24 cellular contexts compared by ENCODE assay signal in the genomic region with DNA sequence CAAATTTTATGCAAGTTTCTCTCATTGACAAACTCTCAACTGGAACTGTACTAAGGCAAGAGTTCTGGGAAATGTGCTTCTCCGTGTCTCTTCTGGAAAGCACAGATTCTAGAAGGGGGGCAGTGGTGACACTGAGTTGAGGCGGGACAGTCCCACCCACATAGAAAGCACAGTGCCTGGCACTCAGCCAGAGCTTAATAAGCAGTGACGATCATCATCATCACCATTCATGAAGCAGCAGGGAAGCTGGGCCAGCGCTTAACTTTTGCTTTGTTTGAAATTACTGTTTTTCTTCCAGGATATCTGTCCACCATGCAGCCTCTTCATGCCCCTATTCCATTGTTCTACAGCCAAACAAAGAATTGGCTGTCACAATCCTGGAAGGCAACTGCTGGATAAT.
DNase-seq lines count a peak whose midpoint lies in the region; ATAC-seq lines count a peak whose summit lies in the region.
"Had no signal": no experiment of that assay in that cellular context is flagged by ENCODE, and none has a peak within 500 bp of the region (broad histone marks: within the 10 kb centered on the region; RNA-seq: fewer than 3 reads in every experiment).

No MANE protein-coding gene starts in this region.

- no peaks in the 10 kb centered on the region for H3K9me3 ChIP-seq in neuronal stem cell (replicated peaks in 1 of 2; ENCODE audit: control insufficient read depth in 2 of 2, insufficient read depth in 1 of 2, low read depth in 1 of 2, low read length in 2 of 2)
- H3K9me3 ChIP-seq: Caco-2, HAP-1, SJSA1 had no signal

- no peak overlapping the region for H2AFZ ChIP-seq in neuronal stem cell (ENCODE audit: low read length)
- H2AFZ ChIP-seq: PC-9 had no signal

- DNase-seq in left cardiac atrium, result peak; percentile 25
- no peak for DNase-seq in Right ventricle myocardium inferior (ENCODE audit: missing footprints)
- DNase-seq in NCI-H69 (lab: John Stamatoyannopoulos, UW), result peak; percentile 72
- DNase-seq in globus pallidus (ENCODE audit: low spot score), result peak; percentile 7
- no peak for DNase-seq in NCI-H2107 treated with DMSO at 0.1 percent for 48 hours (lab: John Stamatoyannopoulos, UW; ENCODE audit: unreplicated experiment)
- DNase-seq in stimulated activated naive CD8-positive, alpha-beta T cell treated with anti-CD3 and anti-CD28 coated beads, Interleukin-15, amount 100 ng/mL, for 72 hours, result no peak
- no peak for DNase-seq in neuronal stem cell (ENCODE audit: low spot score)
- DNase-seq: Caco-2; CD4-positive, alpha-beta memory T cell; EL; GDM1; GOT3; KG1; MM.1S; NCI-H1694 treated with DMSO at 0.1 percent for 48 hours; NCI-H2081; NCI-H446 treated with DMSO at 0.1 percent for 48 hours; NCI-H526; PC-9; Right ventricle myocardium superior; T-cell had no signal

- H3K9ac ChIP-seq in neuronal stem cell (ENCODE audit: low read depth, low read length, poor library complexity), result no peak overlapping the region

- H4K91ac ChIP-seq in neuronal stem cell (ENCODE audit: low read depth, low read length, poor library complexity), result no peak overlapping the region

- intact Hi-C loops in left cardiac atrium (cut with DNase I) (no loop called here), Right ventricle myocardium inferior (cut with DNase I) (no loop called here)

- H3K14ac ChIP-seq in neuronal stem cell (ENCODE audit: low read length), result no peak overlapping the region

- H3K4me3 Mint-ChIP-seq in stimulated activated naive CD8-positive, alpha-beta T cell treated with anti-CD3 and anti-CD28 coated beads, Interleukin-15, amount 100 ng/mL, for 72 hours, result no peak overlapping the region
- H3K4me3 Mint-ChIP-seq: CD4-positive, alpha-beta memory T cell; T-cell had no signal

- H3K79me1 ChIP-seq in neuronal stem cell (ENCODE audit: low read depth, low read length), result no peaks in the 10 kb centered on the region

- no CpG with 5 or more reads among the region's 4 CpGs for WGBS in neuronal stem cell (ENCODE audit: extremely low coverage in 2 of 2, insufficient read length in 2 of 2, insufficient replicate concordance in 1 of 2), 2 donors

- no peaks in the 10 kb centered on the region for H3K27me3 Mint-ChIP-seq in stimulated activated naive CD8-positive, alpha-beta T cell treated with anti-CD3 and anti-CD28 coated beads, Interleukin-15, amount 100 ng/mL, for 72 hours
- H3K27me3 Mint-ChIP-seq: CD4-positive, alpha-beta memory T cell had no signal

- H3K27ac Mint-ChIP-seq in stimulated activated naive CD8-positive, alpha-beta T cell treated with anti-CD3 and anti-CD28 coated beads, Interleukin-15, amount 100 ng/mL, for 72 hours, result no peak overlapping the region
- H3K27ac Mint-ChIP-seq: CD4-positive, alpha-beta memory T cell; T-cell had no signal

- H3K4me1 ChIP-seq in neuronal stem cell (ENCODE audit: control insufficient read depth in 2 of 2, insufficient read depth in 1 of 2, low read depth in 1 of 2, low read length in 2 of 2), result no peaks in the 10 kb centered on the region
- H3K4me1 ChIP-seq: Caco-2, HAP-1, SJSA1 had no signal

- ATAC-seq in left cardiac atrium (no peak), Right ventricle myocardium inferior (no peak)
- no peak for ATAC-seq in stimulated activated naive CD8-positive, alpha-beta T cell treated with anti-CD3 and anti-CD28 coated beads, Interleukin-15, amount 100 ng/mL, for 72 hours
- ATAC-seq: GM12878, T-cell had no signal

- H3K23ac ChIP-seq in neuronal stem cell (ENCODE audit: low read depth, low read length, poor library complexity), result no peak overlapping the region

- H3K4ac ChIP-seq in neuronal stem cell (ENCODE audit: low read length), result no peak overlapping the region

- H4K8ac ChIP-seq in neuronal stem cell (ENCODE audit: low read depth, low read length), result no peak overlapping the region

- H2BK5ac ChIP-seq in neuronal stem cell (ENCODE audit: low read length), result no peak overlapping the region

- no peak overlapping the region for H3K4me3 ChIP-seq in neuronal stem cell (ENCODE audit: low read length in 2 of 2)
- H3K4me3 ChIP-seq: GM12878, HAP-1, PC-9, SJSA1 had no signal

- H2BK12ac ChIP-seq in neuronal stem cell (ENCODE audit: low read length), result no peak overlapping the region

- no peak overlapping the region for H3K18ac ChIP-seq in neuronal stem cell (ENCODE audit: low read length)

- no peak overlapping the region for H2AK5ac ChIP-seq in neuronal stem cell (ENCODE audit: low read depth, low read length)

- no peak overlapping the region for H3K27ac ChIP-seq in neuronal stem cell (replicated peaks; ENCODE audit: low read length)
- H3K27ac ChIP-seq: PC-9, SJSA1 had no signal

- H3K27me3 ChIP-seq in neuronal stem cell (ENCODE audit: control insufficient read depth in 3 of 3, insufficient read depth in 3 of 3, low read depth in 1 of 3, low read length in 3 of 3), result peaks cover 0 to 7% (median 0%) of the 10 kb centered on the region in 3 experiments
- H3K27me3 ChIP-seq: SJSA1 had no signal

- H3K4me1 Mint-ChIP-seq in stimulated activated naive CD8-positive, alpha-beta T cell treated with anti-CD3 and anti-CD28 coated beads, Interleukin-15, amount 100 ng/mL, for 72 hours, result no peaks in the 10 kb centered on the region

- H3K9me3 Mint-ChIP-seq in stimulated activated naive CD8-positive, alpha-beta T cell treated with anti-CD3 and anti-CD28 coated beads, Interleukin-15, amount 100 ng/mL, for 72 hours, result peaks cover 0 to 4% of the 10 kb centered on the region in 2 donors

- H3K36me3 ChIP-seq in neuronal stem cell (replicated peaks in 1 of 2; ENCODE audit: control insufficient read depth in 2 of 2, insufficient read depth in 2 of 2, low read length in 2 of 2), result no peaks in the 10 kb centered on the region
- H3K36me3 ChIP-seq: HAP-1, SJSA1 had no signal

- H3K4me2 ChIP-seq in neuronal stem cell (ENCODE audit: insufficient read depth, low read length, poor library complexity, severe bottlenecking), result no peak overlapping the region
- H3K4me2 ChIP-seq: PC-9 had no signal

- no peak overlapping the region for H2BK15ac ChIP-seq in neuronal stem cell (ENCODE audit: low read length)

- no peak overlapping the region for H2BK120ac ChIP-seq in neuronal stem cell (ENCODE audit: low read depth, low read length)

Comparison
In these comparisons a context has a peak if more than half of its experiments do, and no peak if none do; other contexts are left out.
1. DNase-seq: peak in left cardiac atrium (single experiment), NCI-H69 (single experiment) and globus pallidus (single experiment); none in Right ventricle myocardium inferior (single experiment), NCI-H2107 treated with DMSO at 0.1 percent for 48 hours (single experiment), stimulated activated naive CD8-positive, alpha-beta T cell treated with anti-CD3 and anti-CD28 coated beads, Interleukin-15, amount 100 ng/mL, for 72 hours (0 of 2) and neuronal stem cell (single experiment).